Comparison of ENCODE assay signal across 8 cellular contexts in genomic region chr11:67053896-67054850, GRCh38. TPM values are rescaled to one million over a fixed set of nuclear protein-coding genes. Genes with fewer than 3 reads are reported as not detected.
A peak's percentile ranks its signal among the peaks of the same experiment; 100 is the strongest.
DNase-seq lines count a peak whose midpoint lies in the region; ATAC-seq and TF ChIP-seq lines count a peak whose summit lies in the region.

No MANE protein-coding gene starts in this region.

- H3K4me3 ChIP-seq in epithelial cell of proximal tubule (ENCODE audit: low read depth, low read length) (no peak overlapping the region), tibial nerve (no peak overlapping the region)

- H3K4me3 Mint-ChIP-seq in activated CD4-positive, alpha-beta T cell treated with anti-CD3 and anti-CD28 coated beads, Interleukin-2, amount 10 ng/mL, durations not matched to agents 24 days and 14 days, result no peak overlapping the region

- H3K27ac ChIP-seq in tibial nerve, result no peak overlapping the region

- no peaks in the 10 kb centered on the region for H3K9me3 Mint-ChIP-seq in activated CD4-positive, alpha-beta T cell treated with anti-CD3 and anti-CD28 coated beads, Interleukin-2, amount 10 ng/mL, durations not matched to agents 24 days and 14 days

- H3K27me3 ChIP-seq in tibial nerve, result peaks cover 0 to 17% of the 10 kb centered on the region in 2 donors

- intact Hi-C loops in activated CD4-positive, alpha-beta T cell treated with anti-CD3 and anti-CD28 coated beads, Interleukin-2, amount 10 ng/mL, durations not matched to agents 24 days and 14 days (cut with micrococcal nuclease), result loop anchor here (1.0 kb wide), 1 partner anchor 17 kb away; no protein-coding TSS in a partner anchor

- TF ChIP-seq CTCF in epithelial cell of proximal tubule (conservative IDR thresholded peaks at IDR 0.05; ENCODE audit: low read depth, low read length), result peak; percentile 88
- TF ChIP-seq CTCF in tibial nerve (IDR thresholded peaks at IDR 0.05), result peak; percentile 46 to 62 (median 54)

- H3K4me1 ChIP-seq in tibial nerve, result peaks cover 0 to 28% (median 17%) of the 10 kb centered on the region in 4 donors

- DNase-seq in activated T-cell treated with anti-CD3 and anti-CD28 coated beads for 24 hours (ENCODE audit: low read depth) (peak; percentile 13), activated T-cell treated with anti-CD3 and anti-CD28 coated beads for 4 hours (no peak), NCI-H1105 treated with DMSO at 0.1 percent for 48 hours (lab: John Stamatoyannopoulos, UW) (peak; percentile 16), epithelial cell of proximal tubule (ENCODE audit: low read depth) (no peak), myocyte (ENCODE audit: low read depth) (peak; percentile 40), tibial nerve (ENCODE audit: low spot score in 2 of 2) (peak in 1 of 2 donors; percentile 46)
- DNase-seq in activated CD4-positive, alpha-beta T cell treated with anti-CD3 and anti-CD28 coated beads, Interleukin-2, amount 10 ng/mL, durations not matched to agents 24 days and 14 days, result peak; percentile 83

- H3K27ac Mint-ChIP-seq in activated CD4-positive, alpha-beta T cell treated with anti-CD3 and anti-CD28 coated beads, Interleukin-2, amount 10 ng/mL, durations not matched to agents 24 days and 14 days, result no peak overlapping the region

- H3K27me3 Mint-ChIP-seq in activated CD4-positive, alpha-beta T cell treated with anti-CD3 and anti-CD28 coated beads, Interleukin-2, amount 10 ng/mL, durations not matched to agents 24 days and 14 days, result peaks cover 14% of the 10 kb centered on the region

- TF ChIP-seq EP300 in tibial nerve (IDR thresholded peaks at IDR 0.05), result no peak

- 46 to 47% methylated on average over 16 of the region's 16 CpGs for WGBS in tibial nerve, 2 donors

- ATAC-seq in GM18505 (IDR thresholded peaks at IDR 0.05; ENCODE audit: unreplicated experiment), result no peak

- no peaks in the 10 kb centered on the region for H3K9me3 ChIP-seq in tibial nerve

- no peaks in the 10 kb centered on the region for H3K36me3 Mint-ChIP-seq in activated CD4-positive, alpha-beta T cell treated with anti-CD3 and anti-CD28 coated beads, Interleukin-2, amount 10 ng/mL, durations not matched to agents 24 days and 14 days (ENCODE audit: low read depth)

- H3K4me1 Mint-ChIP-seq in activated CD4-positive, alpha-beta T cell treated with anti-CD3 and anti-CD28 coated beads, Interleukin-2, amount 10 ng/mL, durations not matched to agents 24 days and 14 days, result peaks cover 8% of the 10 kb centered on the region

- H3K36me3 ChIP-seq in tibial nerve, result no peaks in the 10 kb centered on the region

- TF ChIP-seq POLR2A in tibial nerve (IDR thresholded peaks at IDR 0.05) (no peak), GM18505 (IDR thresholded peaks at IDR 0.05; ENCODE audit: borderline replicate concordance, extremely low read depth, insufficient read depth, insufficient read length) (no peak)

RNA-seq across cellular contexts. Expression of gene RHOD, which starts 2.5 kb away (rescaled TPM):
- total RNA-seq in activated CD4-positive, alpha-beta T cell treated with anti-CD3 and anti-CD28 coated beads, Interleukin-2, amount 10 ng/mL, durations not matched to agents 24 days and 14 days, result 0.35 TPM in 1 of 2 replicates, not detected in the other
- 51.4 and 86.8 TPM in 2 replicates for total RNA-seq in epithelial cell of proximal tubule
- total RNA-seq in myocyte, result 0.32 and 0.88 TPM in 2 replicates
- polyA plus RNA-seq in myocyte (2012), result 4.0 TPM
- 10 to 100 TPM; 15.9 to 30.8 (median 24.4) TPM for total RNA-seq in tibial nerve

RNA-seq across cellular contexts. Expression of gene SYT12, which starts 31.2 kb away (rescaled TPM):
- not detected in 2 replicates for total RNA-seq in activated CD4-positive, alpha-beta T cell treated with anti-CD3 and anti-CD28 coated beads, Interleukin-2, amount 10 ng/mL, durations not matched to agents 24 days and 14 days
- total RNA-seq in epithelial cell of proximal tubule, result 0.43 and 0.58 TPM in 2 replicates
- not detected in 2 replicates for total RNA-seq in myocyte
- polyA plus RNA-seq in myocyte (2012), result 6.9 TPM
- 1 to 10 TPM in 1 of 4 donors, under 1 TPM in 2, not detected in 1; 0.20 to 2.4 (median 0.66) TPM for total RNA-seq in tibial nerve

Comparison
In these comparisons a context has a peak if more than half of its experiments do, and no peak if none do; other contexts are left out.
1. DNase-seq: peak in activated T-cell treated with anti-CD3 and anti-CD28 coated beads for 24 hours (single experiment), NCI-H1105 treated with DMSO at 0.1 percent for 48 hours (single experiment), activated CD4-positive, alpha-beta T cell treated with anti-CD3 and anti-CD28 coated beads, Interleukin-2, amount 10 ng/mL, durations not matched to agents 24 days and 14 days (single experiment) and myocyte (single experiment); none in activated T-cell treated with anti-CD3 and anti-CD28 coated beads for 4 hours (single experiment) and epithelial cell of proximal tubule (single experiment).